Comparison of ENCODE assay signal across 8 cellular contexts in the genomic region with DNA sequence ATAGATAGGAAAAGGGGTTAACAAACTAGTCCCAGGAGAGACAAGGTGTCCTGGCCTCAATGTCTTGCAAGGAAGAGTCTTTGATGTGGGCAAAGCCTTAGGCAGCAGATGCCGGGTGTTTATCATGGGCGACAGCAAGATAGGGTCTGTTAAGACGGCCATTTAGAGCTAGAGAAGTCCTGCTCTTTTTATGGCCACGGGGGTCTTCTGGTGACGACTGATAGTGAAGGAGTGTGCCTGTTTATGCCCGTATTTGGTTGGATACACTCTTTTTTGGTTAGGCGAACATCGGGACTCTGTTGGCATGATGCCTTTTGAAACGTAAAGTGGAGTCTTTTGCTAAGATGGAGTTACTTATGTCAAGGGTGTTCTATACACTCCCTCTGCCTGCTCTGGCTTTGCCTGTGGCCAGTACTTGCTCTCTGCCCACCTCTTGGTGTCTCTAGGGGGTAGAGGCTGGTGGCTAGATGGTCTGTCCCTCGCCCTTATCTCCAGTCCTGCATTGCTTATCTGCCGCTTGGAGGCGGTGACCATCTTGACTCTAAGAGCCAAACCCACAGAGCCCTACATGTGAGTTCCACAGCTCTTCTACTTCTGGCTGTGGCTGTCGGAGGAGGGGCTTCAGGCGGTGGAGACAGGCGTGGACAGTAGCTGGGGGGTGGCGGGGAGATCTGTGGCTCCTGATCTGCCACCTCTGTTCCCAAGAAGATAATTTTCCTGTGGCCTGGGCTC. TPM values are rescaled to one million over a fixed set of nuclear protein-coding genes. Genes with fewer than 3 reads are reported as not detected.
DNase-seq lines count a peak whose midpoint lies in the region; ATAC-seq and TF ChIP-seq lines count a peak whose summit lies in the region.

No MANE protein-coding gene starts in this region.

- DNase-seq in GM06990 (ENCODE audit: extremely low read depth, insufficient read length) (no peak), SJSA1 (ENCODE audit: low read depth in 1 of 2, low spot score in 2 of 2) (no peak), prostate gland (ENCODE audit: low spot score) (no peak), foreskin melanocyte (no peak), SKM-1 (lab: John Stamatoyannopoulos, UW; ENCODE audit: unreplicated experiment) (no peak), UCSD-AML1 (lab: John Stamatoyannopoulos, UW; ENCODE audit: unreplicated experiment) (no peak), left lobe of liver (ENCODE audit: low spot score) (no peak)

- H3K27me3 ChIP-seq in GM06990 (replicated peaks; ENCODE audit: control insufficient read depth, insufficient read depth, low read length) (no peaks in the 10 kb centered on the region), SJSA1 (replicated peaks) (no peaks in the 10 kb centered on the region), esophagus (ENCODE audit: control insufficient read depth in 1 of 2, insufficient read depth in 2 of 2, low read length in 2 of 2) (no peaks in the 10 kb centered on the region), prostate gland (replicated peaks; ENCODE audit: insufficient read depth) (no peaks in the 10 kb centered on the region)

- WGBS in esophagus, 2 donors = 90% methylated on average over 16 of the region's 16 CpGs
- WGBS in prostate gland = 73% methylated on average over 16 of the region's 16 CpGs

- no peak overlapping the region; the same call in 1 of the 2 replicates for H3K27ac ChIP-seq in SJSA1
- no peak overlapping the region for H3K27ac ChIP-seq in esophagus (ENCODE audit: low read depth in 2 of 2, low read length in 1 of 2)
- H3K27ac ChIP-seq in prostate gland = peak overlapping the region; percentile 63 to 80

- H3K4me3 ChIP-seq in GM06990 (replicated peaks; ENCODE audit: low read depth, low read length) (peak overlapping the region; percentile 56), SJSA1 (peak overlapping the region; percentile 41), esophagus (ENCODE audit: low read depth in 1 of 2, low read length in 2 of 2) (peak overlapping the region; percentile 77 to 90), prostate gland (peak overlapping the region in 1 of 2 donors; percentile 72)

- no peak for TF ChIP-seq CTCF in GM06990 (IDR thresholded peaks at IDR 0.05; ENCODE audit: insufficient read depth, low read length, poor library complexity, severe bottlenecking)
- TF ChIP-seq CTCF in prostate gland (IDR thresholded peaks at IDR 0.05) = no peak

- TF ChIP-seq POLR2A in prostate gland (IDR thresholded peaks at IDR 0.05) = no peak

- ATAC-seq in left lobe of liver = no peak

- H3K4me1 ChIP-seq in SJSA1 (replicated peaks) = peaks cover 12% of the 10 kb centered on the region
- H3K4me1 ChIP-seq in esophagus (ENCODE audit: control insufficient read depth in 2 of 2, insufficient read depth in 2 of 2, low read length in 1 of 2) = peaks cover 0 to 9% of the 10 kb centered on the region in 2 donors
- H3K4me1 ChIP-seq in prostate gland (replicated peaks) = no peaks in the 10 kb centered on the region

- no peaks in the 10 kb centered on the region for H3K9me3 ChIP-seq in SJSA1 (replicated peaks)
- no peaks in the 10 kb centered on the region for H3K9me3 ChIP-seq in esophagus (ENCODE audit: control insufficient read depth in 2 of 2, insufficient read depth in 1 of 2, low read depth in 1 of 2, low read length in 1 of 2)
- no peaks in the 10 kb centered on the region for H3K9me3 ChIP-seq in prostate gland

- H3K36me3 ChIP-seq in GM06990 (ENCODE audit: control insufficient read depth, insufficient read depth, low read length) (no peaks in the 10 kb centered on the region), SJSA1 (no peaks in the 10 kb centered on the region), esophagus (ENCODE audit: control insufficient read depth in 2 of 2, insufficient read depth in 2 of 2, low read length in 1 of 2) (no peaks in the 10 kb centered on the region), prostate gland (no peaks in the 10 kb centered on the region)

- intact Hi-C loops in prostate gland (cut with DNase I) = loop anchor here (5.0 kb wide), 2 partner anchors 45 to 245 kb away; no protein-coding TSS in a partner anchor

RNA-seq across cellular contexts. Expression of a gene that starts 55.8 kb away (rescaled TPM):
- 52.1 and 75.7 TPM in 2 replicates for total RNA-seq in SJSA1 (2014; rRNA removed; shearing (Covaris generic))
- 1 to 10 TPM; 3.4 to 5.9 TPM for polyA plus RNA-seq in esophagus
- 100 to 1,000 TPM; 151 to 169 TPM for total RNA-seq in prostate gland
- total RNA-seq in left lobe of liver = 26.6 TPM

Comparison
In these comparisons a context has a peak if more than half of its experiments do, and no peak if none do; other contexts are left out.
1. H3K27ac ChIP-seq: peak in prostate gland (2 of 2); none in SJSA1 (single experiment) and esophagus (0 of 2).